ENCODE assay signal across 28 cellular contexts in genomic region chr12:110704231-110704630, GRCh38. TPM values are rescaled to one million over a fixed set of nuclear protein-coding genes. Genes with fewer than 3 reads are reported as not detected.
DNase-seq lines count a peak whose midpoint lies in the region; ATAC-seq and TF ChIP-seq lines count a peak whose summit lies in the region.
"Had no signal": no experiment of that assay in that cellular context is flagged by ENCODE, and none has a peak within 500 bp of the region (broad histone marks: within the 10 kb centered on the region; RNA-seq: fewer than 3 reads in every experiment).

No MANE protein-coding gene starts in this region.

- H2AFZ ChIP-seq in HCT116 (ENCODE audit: low read depth, low read length, poor library complexity, severe bottlenecking) (peak overlapping the region; percentile 28), trophoblast cell (ENCODE audit: insufficient read depth, low read length, poor library complexity) (no peak overlapping the region), PC-3 (ENCODE audit: low read length) (no peak overlapping the region)

- H3K9me3 ChIP-seq in HCT116 (ENCODE audit: control insufficient read depth in 1 of 2, insufficient read depth in 1 of 2, low read depth in 1 of 2, low read length in 2 of 2) (no peaks in the 10 kb centered on the region), HEK293 (ENCODE audit: control insufficient read depth, insufficient read depth, low read depth, low read length) (no peaks in the 10 kb centered on the region), trophoblast cell (ENCODE audit: insufficient read depth, low read depth, low read length) (no peaks in the 10 kb centered on the region), PC-3 (ENCODE audit: low read length) (no peaks in the 10 kb centered on the region)
- H3K9me3 ChIP-seq: A549; BE2C; BLaER1; BLaER1 treated with 17β-estradiol and CSF1 and Interleukin-3, amounts not matched to agents 10 nM and 100 nM; Caco-2 had no signal

- TF ChIP-seq POLR2A in HCT116 (IDR thresholded peaks at IDR 0.05; ENCODE audit: borderline replicate concordance, extremely low read depth, insufficient read depth, insufficient read length), result no peak

- no peak overlapping the region for H3K4ac ChIP-seq in trophoblast cell (ENCODE audit: low read depth, low read length)

- no peak overlapping the region for H3K18ac ChIP-seq in trophoblast cell (ENCODE audit: low read length)

- H3K27me3 Mint-ChIP-seq in natural killer cell treated with Interleukin-12 subunit alpha and Interleukin-12 subunit beta and Interleukin-15 and Interleukin-18, amount 100 ng/mL, for 72 hours, result no peaks in the 10 kb centered on the region
- H3K27me3 Mint-ChIP-seq in natural killer cell (ENCODE audit: low read depth in 2 of 2), result no peaks in the 10 kb centered on the region
- H3K27me3 Mint-ChIP-seq: B cell; CD4-positive, alpha-beta memory T cell; CD4-positive, alpha-beta T cell; CD4-positive, CD25-positive, alpha-beta regulatory T cell; CD8-positive, alpha-beta memory T cell had no signal

- H3K23ac ChIP-seq in trophoblast cell (ENCODE audit: low read length), result no peak overlapping the region

- H3K9me3 Mint-ChIP-seq in natural killer cell treated with Interleukin-12 subunit alpha and Interleukin-12 subunit beta and Interleukin-15 and Interleukin-18, amount 100 ng/mL, for 72 hours, result no peaks in the 10 kb centered on the region
- H3K9me3 Mint-ChIP-seq in natural killer cell, result no peaks in the 10 kb centered on the region
- H3K9me3 Mint-ChIP-seq: CD4-positive, alpha-beta memory T cell; CD4-positive, alpha-beta T cell; CD4-positive, CD25-positive, alpha-beta regulatory T cell; CD8-positive, alpha-beta memory T cell; CD8-positive, alpha-beta T cell had no signal

- peaks cover 0 to 3% of the 10 kb centered on the region in 2 donors for H3K4me1 Mint-ChIP-seq in natural killer cell treated with Interleukin-12 subunit alpha and Interleukin-12 subunit beta and Interleukin-15 and Interleukin-18, amount 100 ng/mL, for 72 hours (ENCODE audit: low read depth in 2 of 2)
- no peaks in the 10 kb centered on the region for H3K4me1 Mint-ChIP-seq in natural killer cell
- H3K4me1 Mint-ChIP-seq: CD8-positive, alpha-beta memory T cell had no signal

- H4K12ac ChIP-seq in trophoblast cell (ENCODE audit: low read depth, low read length), result no peak overlapping the region

- no peak overlapping the region for H2BK5ac ChIP-seq in trophoblast cell (ENCODE audit: low read depth, low read length, poor library complexity)

- intact Hi-C loops in natural killer cell (cut with micrococcal nuclease), result no loop called here
- intact Hi-C loops in HCT116 (cut with micrococcal nuclease), result loop anchor here (1.0 to 2.0 kb wide), 2 partner anchors 122 to 185 kb away; no protein-coding TSS in a partner anchor
- intact Hi-C loops in PC-3 (cut with micrococcal nuclease), result loop anchor here (2.0 kb wide), 1 partner anchor 185 kb away; no protein-coding TSS in a partner anchor

- no peaks in the 10 kb centered on the region for H3K27me3 ChIP-seq in HCT116 (ENCODE audit: insufficient read depth, low read length)
- no peaks in the 10 kb centered on the region for H3K27me3 ChIP-seq in trophoblast cell (ENCODE audit: insufficient read depth, low read length)
- H3K27me3 ChIP-seq in PC-3 (ENCODE audit: low read length), result no peaks in the 10 kb centered on the region
- H3K27me3 ChIP-seq: BE2C; BLaER1; BLaER1 treated with 17β-estradiol and CSF1 and Interleukin-3, amounts not matched to agents 10 nM and 100 nM had no signal

- H3K36me3 ChIP-seq in HCT116 (ENCODE audit: control insufficient read depth in 1 of 2, insufficient read depth in 2 of 2, low read length in 2 of 2) (no peaks in the 10 kb centered on the region), HEK293 (ENCODE audit: control insufficient read depth in 2 of 2, insufficient read depth in 1 of 2, low read length in 2 of 2) (no peaks in the 10 kb centered on the region; a peak in 1 of 3 replicates), trophoblast cell (ENCODE audit: control insufficient read depth in 1 of 2, insufficient read depth in 2 of 2, low read length in 2 of 2) (no peaks in the 10 kb centered on the region), PC-3 (ENCODE audit: low read depth, low read length) (no peaks in the 10 kb centered on the region)
- H3K36me3 ChIP-seq: BE2C; BLaER1; BLaER1 treated with 17β-estradiol and CSF1 and Interleukin-3, amounts not matched to agents 10 nM and 100 nM had no signal

- H3K79me2 ChIP-seq in HCT116 (ENCODE audit: insufficient read depth, low read length) (no peaks in the 10 kb centered on the region), trophoblast cell (ENCODE audit: control insufficient read depth, insufficient read depth, low read length, poor library complexity) (no peaks in the 10 kb centered on the region), PC-3 (ENCODE audit: low read length) (no peaks in the 10 kb centered on the region)

- CTCF ChIA-PET in HCT116 (lab: Charles Lee), result interaction anchor here (0.9 to 1.9 kb wide), 13 partner anchors 9 to 235 kb away, joined by 3 to 20 read pairs (median 4); partner anchors contain the start of genes CCDC63 and FAM216A
- CTCF ChIA-PET in HEK293 (lab: Yijun Ruan, JAX), result interaction anchor here (0.6 to 2.1 kb wide), 9 partner anchors 9 to 192 kb away, joined by 3 to 9 read pairs (median 3); no protein-coding TSS in a partner anchor
- CTCF ChIA-PET in PC-3 (lab: Charles Lee), result interaction anchor here (0.6 to 1.3 kb wide), 7 partner anchors 29 to 1332 kb away, joined by 3 to 17 read pairs (median 5); partner anchors contain the start of genes ARPC3 and CCDC63

- no peak overlapping the region for H4K8ac ChIP-seq in trophoblast cell (ENCODE audit: low read depth, low read length)

- no peak overlapping the region for H3K27ac ChIP-seq in HCT116 (ENCODE audit: low read depth, low read length)
- no peak overlapping the region for H3K27ac ChIP-seq in HEK293 (ENCODE audit: extremely low read depth, low read depth, low read length)
- no peak overlapping the region for H3K27ac ChIP-seq in trophoblast cell (ENCODE audit: low read depth, low read length)
- H3K27ac ChIP-seq in PC-3 (ENCODE audit: low read length), result no peak overlapping the region
- H3K27ac ChIP-seq: 22Rv1; A549; BLaER1; BLaER1 treated with 17β-estradiol and CSF1 and Interleukin-3, amounts not matched to agents 10 nM and 100 nM; C4-2B had no signal

- no peak overlapping the region for H2BK120ac ChIP-seq in trophoblast cell (ENCODE audit: insufficient read depth, low read length, poor library complexity)

- no peaks in the 10 kb centered on the region for H3K79me1 ChIP-seq in trophoblast cell (ENCODE audit: low read length)

- H4K91ac ChIP-seq in trophoblast cell (ENCODE audit: low read depth, low read length), result no peak overlapping the region

- TF ChIP-seq RAD21 in HCT116 (IDR thresholded peaks at IDR 0.05; ENCODE audit: low read depth), result no peak

- no peaks in the 10 kb centered on the region for H3K9me2 ChIP-seq in HCT116 (ENCODE audit: insufficient read depth)
- H3K9me2 ChIP-seq in PC-3 (replicated peaks; ENCODE audit: low read length), result no peaks in the 10 kb centered on the region

- no peaks in the 10 kb centered on the region for H3K36me3 Mint-ChIP-seq in natural killer cell treated with Interleukin-12 subunit alpha and Interleukin-12 subunit beta and Interleukin-15 and Interleukin-18, amount 100 ng/mL, for 72 hours
- no peaks in the 10 kb centered on the region for H3K36me3 Mint-ChIP-seq in natural killer cell
- H3K36me3 Mint-ChIP-seq: CD4-positive, alpha-beta memory T cell; CD8-positive, alpha-beta memory T cell; CD8-positive, alpha-beta T cell had no signal

- H4K20me1 ChIP-seq in HCT116 (ENCODE audit: insufficient read depth) (no peaks in the 10 kb centered on the region), PC-3 (ENCODE audit: low read length) (no peaks in the 10 kb centered on the region)
- H4K20me1 ChIP-seq: BLaER1; BLaER1 treated with 17β-estradiol and CSF1 and Interleukin-3, amounts not matched to agents 10 nM and 100 nM had no signal

- DNase-seq in natural killer cell treated with Interleukin-12 subunit alpha and Interleukin-12 subunit beta and Interleukin-15 and Interleukin-18, amount 100 ng/mL, for 72 hours (ENCODE audit: low spot score), result peak; percentile 1
- DNase-seq in natural killer cell (no peak), HCT116 (ENCODE audit: low read depth, low spot score) (no peak), trophoblast cell (peak; percentile 87 to 92), PC-3 (no peak)
- DNase-seq: 8988T; AML-193; BE2C; C1 segment of cervical spinal cord; CD4-positive, alpha-beta T cell; CD8-positive, alpha-beta memory T cell; CD8-positive, alpha-beta T cell; DMS 273 treated with DMSO at 0.1 percent for 48 hours; DND-41; EL had no signal

- RAD21 ChIA-PET in HCT116 (lab: Charles Lee; ENCODE audit: low non-redundant PET in 1 of 2, low total read pairs in 2 of 2, uncharacterized antibody in 2 of 2, unreplicated experiment in 2 of 2), result interaction anchor here (1.0 to 1.3 kb wide), 3 partner anchors 123 to 184 kb away, joined by 3 to 5 read pairs (median 4); no protein-coding TSS in a partner anchor

- H2BK12ac ChIP-seq in trophoblast cell (ENCODE audit: low read length), result no peak overlapping the region

- no CpG with 5 or more reads among the region's 5 CpGs for WGBS in trophoblast cell (ENCODE audit: extremely low coverage, insufficient coverage, insufficient read length)

- no peak overlapping the region for H3K14ac ChIP-seq in trophoblast cell (ENCODE audit: low read length)

- H3K4me1 ChIP-seq in HCT116 (ENCODE audit: control insufficient read depth in 1 of 2, insufficient read depth in 2 of 2, low read length in 2 of 2) (peaks cover 7 to 18% of the 10 kb centered on the region in 2 experiments), HEK293 (ENCODE audit: control insufficient read depth, insufficient read depth, low read length) (no peaks in the 10 kb centered on the region), trophoblast cell (ENCODE audit: control insufficient read depth in 1 of 2, insufficient read depth in 2 of 2, low read length in 2 of 2) (no peaks in the 10 kb centered on the region), PC-3 (ENCODE audit: insufficient read depth, low read length) (0 out of 2 replicates have a peak, but pooled peaks cover 3% of the 10 kb centered on the region)
- H3K4me1 ChIP-seq: A549, Caco-2 had no signal

- no peak overlapping the region for H3K4me2 ChIP-seq in HCT116 (ENCODE audit: low read length)
- H3K4me2 ChIP-seq in trophoblast cell (ENCODE audit: low read length), result no peak overlapping the region
- H3K4me2 ChIP-seq in PC-3 (ENCODE audit: low read length), result no peak overlapping the region
- H3K4me2 ChIP-seq: BLaER1; BLaER1 treated with 17β-estradiol and CSF1 and Interleukin-3, amounts not matched to agents 10 nM and 100 nM had no signal

- POLR2A ChIA-PET in HCT116 (lab: Charles Lee) (interaction anchor here (0.9 kb wide), 1 partner anchor 30 kb away, joined by 3 read pairs; no protein-coding TSS in a partner anchor), HEK293 (lab: Yijun Ruan, JAX) (interaction anchor here (0.8 kb wide), 1 partner anchor 38 kb away, joined by 3 read pairs; no protein-coding TSS in a partner anchor), PC-3 (lab: Charles Lee; ENCODE audit: unreplicated experiment) (interaction anchor here (0.7 kb wide), 1 partner anchor 130 kb away, joined by 27 read pairs; no protein-coding TSS in a partner anchor)

- no peak overlapping the region for H3K9ac ChIP-seq in HCT116 (ENCODE audit: low read length)
- H3K9ac ChIP-seq in trophoblast cell (ENCODE audit: low read length), result no peak overlapping the region
- H3K9ac ChIP-seq in PC-3 (ENCODE audit: low read length), result no peak overlapping the region
- H3K9ac ChIP-seq: BLaER1; BLaER1 treated with 17β-estradiol and CSF1 and Interleukin-3, amounts not matched to agents 10 nM and 100 nM had no signal

- TF ChIP-seq CTCF in natural killer cell (IDR thresholded peaks at IDR 0.05) (no peak), HCT116 (IDR thresholded peaks at IDR 0.05 in 2 of 3, conservative IDR thresholded peaks at IDR 0.05 in 1 of 3; ENCODE audit: borderline replicate concordance in 1 of 3, insufficient read depth in 1 of 3, low read depth in 2 of 3, low read length in 2 of 3) (no peak), HEK293 (tag by site-specific recombination; IDR thresholded peaks at IDR 0.05) (no peak), PC-3 (conservative IDR thresholded peaks at IDR 0.05; ENCODE audit: low read depth, low read length) (no peak)

- ATAC-seq in natural killer cell treated with Interleukin-12 subunit alpha and Interleukin-12 subunit beta and Interleukin-15 and Interleukin-18, amount 100 ng/mL, for 72 hours, result no peak
- no peak for ATAC-seq in natural killer cell
- no peak for ATAC-seq in HCT116
- no peak for ATAC-seq in GM21526 (IDR thresholded peaks at IDR 0.05; ENCODE audit: low FRiP score, unreplicated experiment)
- no peak for ATAC-seq in SK-N-SH treated with all-trans-retinoic acid at 6 μM for 48 hours
- no peak for ATAC-seq in PC-3
- ATAC-seq: CD8-positive, alpha-beta T cell had no signal

- H3K4me3 Mint-ChIP-seq in natural killer cell treated with Interleukin-12 subunit alpha and Interleukin-12 subunit beta and Interleukin-15 and Interleukin-18, amount 100 ng/mL, for 72 hours, result no peak overlapping the region
- no peak overlapping the region for H3K4me3 Mint-ChIP-seq in natural killer cell
- H3K4me3 Mint-ChIP-seq: B cell; CD14-positive monocyte; CD4-positive, alpha-beta memory T cell; CD4-positive, alpha-beta T cell; CD4-positive, CD25-positive, alpha-beta regulatory T cell; CD8-positive, alpha-beta memory T cell; CD8-positive, alpha-beta T cell had no signal

- no peaks in the 10 kb centered on the region for H3F3A ChIP-seq in PC-3 (ENCODE audit: low read length, unreplicated experiment)

- no peak overlapping the region for H2AK5ac ChIP-seq in trophoblast cell (ENCODE audit: low read length)

- H3K27ac Mint-ChIP-seq in natural killer cell treated with Interleukin-12 subunit alpha and Interleukin-12 subunit beta and Interleukin-15 and Interleukin-18, amount 100 ng/mL, for 72 hours, result no peak overlapping the region
- H3K27ac Mint-ChIP-seq in natural killer cell, result no peak overlapping the region
- H3K27ac Mint-ChIP-seq: B cell; CD14-positive monocyte; CD4-positive, alpha-beta memory T cell; CD4-positive, alpha-beta T cell; CD4-positive, CD25-positive, alpha-beta regulatory T cell; CD8-positive, alpha-beta T cell had no signal

- H3K4me3 ChIP-seq in HCT116 (replicated peaks in 1 of 2; ENCODE audit: low read depth in 1 of 2, low read length in 2 of 2), result no peak overlapping the region
- no peak overlapping the region for H3K4me3 ChIP-seq in HEK293 (ENCODE audit: low read depth, low read length)
- H3K4me3 ChIP-seq in trophoblast cell (ENCODE audit: low read depth, low read length), result no peak overlapping the region
- no peak overlapping the region for H3K4me3 ChIP-seq in PC-3 (ENCODE audit: low read length)
- H3K4me3 ChIP-seq: A549; BLaER1; BLaER1 treated with 17β-estradiol and CSF1 and Interleukin-3, amounts not matched to agents 10 nM and 100 nM had no signal

- BruUV-seq in HCT116 (replicated peaks; lab: Mats Ljungman, UMichigan), result no TSS peak
- no TSS peak for BruUV-seq in PC-3 (replicated peaks; lab: Mats Ljungman, UMichigan)

RNA-seq across cellular contexts. Expression of gene HVCN1, which starts 15.3 kb away (rescaled TPM):
- total RNA-seq in natural killer cell treated with Interleukin-12 subunit alpha and Interleukin-12 subunit beta and Interleukin-15 and Interleukin-18, amount 100 ng/mL, for 72 hours, result 1 to 10 TPM in 1 of 2 donors, under 1 TPM in 1; 1.00 to 3.3 TPM
- total RNA-seq in natural killer cell (10 to 100 TPM; 12.5 to 18.4 (median 18.0) TPM), HCT116 (2021; ENCODE audit: unreplicated experiment) (0.15 TPM), PC-3 (2014; rRNA removed) (2.2 and 3.3 TPM in 2 replicates)
- polyA plus RNA-seq in HCT116 (2012), result 0.19 and 0.31 TPM in 2 replicates
- polyA plus RNA-seq in trophoblast cell (2013), result 0.99 and 1.2 TPM in 2 replicates

RNA-seq across cellular contexts. Expression of gene PPP1CC, which starts 38.5 kb away (rescaled TPM):
- total RNA-seq in natural killer cell treated with Interleukin-12 subunit alpha and Interleukin-12 subunit beta and Interleukin-15 and Interleukin-18, amount 100 ng/mL, for 72 hours, result 100 to 1,000 TPM; 140 to 143 TPM
- 100 to 1,000 TPM; 114 to 121 (median 117) TPM for total RNA-seq in natural killer cell
- total RNA-seq in HCT116 (2021; ENCODE audit: unreplicated experiment), result 248 TPM
- 126 and 174 TPM in 2 replicates for polyA plus RNA-seq in HCT116 (2012)
- polyA plus RNA-seq in trophoblast cell (2013), result 119 and 124 TPM in 2 replicates
- total RNA-seq in PC-3 (2014; rRNA removed), result 202 and 204 TPM in 2 replicates

Comparison
In these comparisons a context has a peak if more than half of its experiments do, and no peak if none do; other contexts are left out.
1. DNase-seq: peak in natural killer cell treated with Interleukin-12 subunit alpha and Interleukin-12 subunit beta and Interleukin-15 and Interleukin-18, amount 100 ng/mL, for 72 hours (single experiment) and trophoblast cell (2 of 2); none in natural killer cell (single experiment), HCT116 (single experiment) and PC-3 (single experiment).